14 cellular contexts compared by ENCODE assay signal in genomic region chr3:114730397-114730796, GRCh38.
"Had no signal": no experiment of that assay in that cellular context is flagged by ENCODE, and none has a peak within 500 bp of the region (broad histone marks: within the 10 kb centered on the region; RNA-seq: fewer than 3 reads in every experiment).

No MANE protein-coding gene starts in this region.

- DNase-seq: activated CD4-positive, alpha-beta T cell treated with anti-CD3 and anti-CD28 coated beads, Interleukin-2, amount 50 U/mL, for 1 hour; activated CD4-positive, CD25-positive, alpha-beta regulatory T cell; activated naive CD4-positive, alpha-beta T cell; aorta; dermis blood vessel endothelial cell; effector memory CD8-positive, alpha-beta T cell; foreskin keratinocyte; mucosa of descending colon; retina; small intestine; stimulated activated naive CD8-positive, alpha-beta T cell treated with anti-CD3 and anti-CD28 coated beads, Interleukin-15, Interleukin-2, amounts not matched to agents 100 U/mL and 50 U/mL, for 24 hours; transverse colon had no signal

- H3K27ac ChIP-seq: foreskin keratinocyte, transverse colon, vagina had no signal

- FAIRE-seq: small intestine had no signal

- ATAC-seq: effector memory CD8-positive, alpha-beta T cell; foreskin keratinocyte; mucosa of descending colon; natural killer cell treated with Interleukin-12 subunit alpha and Interleukin-12 subunit beta and Interleukin-15 and Interleukin-18, amount 100 ng/mL, for 72 hours; stimulated activated naive CD8-positive, alpha-beta T cell treated with anti-CD3 and anti-CD28 coated beads, Interleukin-15, Interleukin-2, amounts not matched to agents 100 U/mL and 50 U/mL, for 24 hours had no signal

- H3K9me3 ChIP-seq: mucosa of descending colon, transverse colon, vagina had no signal

- H3K36me3 ChIP-seq: transverse colon, vagina had no signal

- H3K4me3 ChIP-seq: mucosa of descending colon, transverse colon, vagina had no signal

- H3K27me3 ChIP-seq: foreskin keratinocyte, transverse colon, vagina had no signal

- H3K4me1 ChIP-seq: foreskin keratinocyte, vagina had no signal
